ENCODE assay signal across 10 cellular contexts in genomic region chr18:63224574-63224973, GRCh38.
DNase-seq lines count a peak whose midpoint lies in the region; ATAC-seq and TF ChIP-seq lines count a peak whose summit lies in the region.
"Had no signal": no experiment of that assay in that cellular context is flagged by ENCODE, and none has a peak within 500 bp of the region (broad histone marks: within the 10 kb centered on the region; RNA-seq: fewer than 3 reads in every experiment).

No MANE protein-coding gene starts in this region.

- H3K27ac Mint-ChIP-seq in activated CD4-positive, alpha-beta T cell treated with anti-CD3 and anti-CD28 coated beads for 36 hours: peak overlapping the region; percentile 86
- H3K27ac Mint-ChIP-seq in IgD-negative memory B cell: peak overlapping the region in 2 of 3 donors; percentile 28 to 38

- peaks cover 67% of the 10 kb centered on the region for H3K4me1 Mint-ChIP-seq in activated CD4-positive, alpha-beta T cell treated with anti-CD3 and anti-CD28 coated beads for 36 hours
- H3K4me1 Mint-ChIP-seq in IgD-negative memory B cell: peaks cover 37 to 60% (median 54%) of the 10 kb centered on the region in 3 donors

- ATAC-seq in activated CD4-positive, alpha-beta T cell treated with anti-CD3 and anti-CD28 coated beads for 36 hours: peak; percentile 99
- ATAC-seq: sciatic nerve had no signal

- no peak overlapping the region for H3K27ac ChIP-seq in left ventricle myocardium inferior (replicated peaks)

- no peak overlapping the region for H3K4me3 ChIP-seq in left ventricle myocardium inferior

- POLR2A ChIA-PET in activated CD4-positive, alpha-beta T cell treated with anti-CD3 and anti-CD28 coated beads for 36 hours (lab: Charles Lee): interaction anchor here (0.6 to 1.0 kb wide), 2 partner anchors 11 to 43 kb away, joined by 3 to 4 read pairs; no protein-coding TSS in a partner anchor

- peaks cover 23% of the 10 kb centered on the region for H3K9me3 ChIP-seq in left ventricle myocardium inferior (replicated peaks)

- H3K9me3 Mint-ChIP-seq in activated CD4-positive, alpha-beta T cell treated with anti-CD3 and anti-CD28 coated beads for 36 hours (ENCODE audit: low read depth): peaks cover 5% of the 10 kb centered on the region
- H3K9me3 Mint-ChIP-seq in IgD-negative memory B cell: no peaks in the 10 kb centered on the region

- intact Hi-C loops in activated CD4-positive, alpha-beta T cell treated with anti-CD3 and anti-CD28 coated beads for 36 hours (cut with DNase I, micrococcal nuclease): no loop called here
- intact Hi-C loops in left ventricle myocardium inferior (cut with micrococcal nuclease): no loop called here

- TF ChIP-seq CTCF in GM13976 (IDR thresholded peaks at IDR 0.05; ENCODE audit: borderline replicate concordance, control extremely low read depth, extremely low read depth, insufficient read depth, missing control alignments): no peak
- TF ChIP-seq CTCF in left ventricle myocardium inferior (IDR thresholded peaks at IDR 0.05; ENCODE audit: borderline replicate concordance): no peak

- H3K36me3 Mint-ChIP-seq in activated CD4-positive, alpha-beta T cell treated with anti-CD3 and anti-CD28 coated beads for 36 hours (ENCODE audit: low read depth): peaks cover 46% of the 10 kb centered on the region
- peaks cover 8% of the 10 kb centered on the region for H3K36me3 Mint-ChIP-seq in IgD-negative memory B cell

- in situ Hi-C loops in GM13976 (cut with MboI; ENCODE audit: low sequenced_read_pairs, unreplicated experiment): no loop called here

- H3K27me3 ChIP-seq in left ventricle myocardium inferior (ENCODE audit: low read depth): no peaks in the 10 kb centered on the region

- H3K4me3 Mint-ChIP-seq in activated CD4-positive, alpha-beta T cell treated with anti-CD3 and anti-CD28 coated beads for 36 hours: peak overlapping the region; percentile 26
- H3K4me3 Mint-ChIP-seq in IgD-negative memory B cell: peak overlapping the region in 1 of 4 donors; percentile 81

- H3K27me3 Mint-ChIP-seq in activated CD4-positive, alpha-beta T cell treated with anti-CD3 and anti-CD28 coated beads for 36 hours: no peaks in the 10 kb centered on the region
- no peaks in the 10 kb centered on the region for H3K27me3 Mint-ChIP-seq in IgD-negative memory B cell

- peaks cover 2% of the 10 kb centered on the region for H3K4me1 ChIP-seq in left ventricle myocardium inferior

- H3K36me3 ChIP-seq in left ventricle myocardium inferior: no peaks in the 10 kb centered on the region

- CTCF ChIA-PET in activated CD4-positive, alpha-beta T cell treated with anti-CD3 and anti-CD28 coated beads for 36 hours (lab: Charles Lee): interaction anchor here (0.5 to 2.2 kb wide), 11 partner anchors 10 to 804 kb away, joined by 3 to 11 read pairs (median 3); no protein-coding TSS in a partner anchor

- peak; percentile 72 for DNase-seq in activated CD4-positive, alpha-beta T cell treated with anti-CD3 and anti-CD28 coated beads for 36 hours
- no peak for DNase-seq in activated CD4-positive, alpha-beta T cell treated with anti-CD3 and anti-CD28 coated beads for 1 hour
- DNase-seq in activated naive CD4-positive, alpha-beta T cell treated with anti-CD3 and anti-CD28 coated beads, Interleukin-2, amount 50 U/mL, for 16 hours: peak; percentile 58
- peak; percentile 43 to 48 for DNase-seq in stimulated activated CD8-positive, alpha-beta memory T cell treated with anti-CD3 and anti-CD28 coated beads, Interleukin-15, amount 100 ng/mL, for 48 hours (ENCODE audit: low read depth in 2 of 2)
- DNase-seq in GM13976 (ENCODE audit: low spot score) (no peak), globus pallidus (ENCODE audit: low spot score) (no peak), left ventricle myocardium inferior (no peak)
- DNase-seq: NCI-H2227 treated with DMSO at 0.1 percent for 48 hours had no signal

Comparison
In these comparisons a context has a peak if more than half of its experiments do, and no peak if none do; other contexts are left out.
1. DNase-seq: peak in activated CD4-positive, alpha-beta T cell treated with anti-CD3 and anti-CD28 coated beads for 36 hours (single experiment), activated naive CD4-positive, alpha-beta T cell treated with anti-CD3 and anti-CD28 coated beads, Interleukin-2, amount 50 U/mL, for 16 hours (single experiment) and stimulated activated CD8-positive, alpha-beta memory T cell treated with anti-CD3 and anti-CD28 coated beads, Interleukin-15, amount 100 ng/mL, for 48 hours (2 of 2); none in activated CD4-positive, alpha-beta T cell treated with anti-CD3 and anti-CD28 coated beads for 1 hour (single experiment), GM13976 (single experiment), globus pallidus (single experiment) and left ventricle myocardium inferior (single experiment).